ENCODE assay signal across 8 cellular contexts in the genomic region with DNA sequence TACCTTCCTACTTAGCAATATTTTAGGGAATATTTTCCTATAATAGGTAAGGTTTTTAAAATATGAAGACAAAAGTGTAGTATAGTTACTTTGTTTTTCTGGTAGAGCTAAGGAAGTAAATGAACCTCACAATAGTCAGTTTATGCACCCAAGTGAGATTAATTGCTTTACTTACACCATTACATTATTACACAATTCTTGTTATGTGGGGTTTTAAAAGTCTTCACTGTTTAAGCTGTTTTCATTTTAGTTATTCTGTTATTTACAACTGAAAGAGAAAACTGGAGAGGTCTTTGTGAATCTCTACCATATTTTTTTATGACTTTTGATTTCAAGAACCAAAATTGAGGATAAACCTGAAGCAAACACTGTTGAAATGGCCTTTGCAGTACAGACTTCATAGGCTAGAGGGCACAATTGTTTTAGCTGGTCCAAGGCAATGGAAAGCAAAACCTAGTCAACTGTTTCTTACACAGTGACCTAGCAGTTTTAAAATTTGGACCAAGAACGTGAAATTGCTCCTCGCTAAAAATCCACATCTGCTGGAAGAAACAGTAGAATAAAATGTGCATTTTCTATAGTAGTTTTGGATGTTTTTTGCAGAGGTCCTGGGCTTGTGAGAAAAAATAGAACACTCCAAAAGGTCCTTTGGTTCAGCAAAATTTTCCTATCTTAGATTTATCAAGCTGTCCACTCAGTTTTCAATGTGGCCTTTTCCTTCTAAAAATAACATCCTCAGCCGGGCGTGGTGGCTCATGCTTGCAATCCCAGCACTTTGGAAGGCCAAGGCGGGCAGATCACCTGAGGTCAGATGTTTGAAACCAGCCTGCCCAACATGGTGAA.
A peak's percentile ranks its signal among the peaks of the same experiment; 100 is the strongest.
DNase-seq lines count a peak whose midpoint lies in the region; ATAC-seq and TF ChIP-seq lines count a peak whose summit lies in the region.

No MANE protein-coding gene starts in this region.

- peak overlapping the region in 1 of 2 donors; percentile 39 for H3K27ac ChIP-seq in left lung
- peak overlapping the region; percentile 56 for H3K27ac ChIP-seq in thoracic aorta

- H3K27me3 ChIP-seq in left lung = no peaks in the 10 kb centered on the region
- H3K27me3 ChIP-seq in thoracic aorta (replicated peaks; ENCODE audit: insufficient read depth) = no peaks in the 10 kb centered on the region

- no peaks in the 10 kb centered on the region for H3K36me3 ChIP-seq in left lung
- no peaks in the 10 kb centered on the region for H3K36me3 ChIP-seq in thoracic aorta

- DNase-seq in NCI-H2171 treated with DMSO at 0.1 percent for 48 hours (lab: John Stamatoyannopoulos, UW) = peak; percentile 41
- DNase-seq in NCI-H2171 (lab: John Stamatoyannopoulos, UW) = no peak
- DNase-seq in GM20000 (ENCODE audit: low spot score) = peak; percentile 66
- peak; percentile 88 for DNase-seq in OCI-M1 (lab: John Stamatoyannopoulos, UW)
- peak; percentile 91 for DNase-seq in choroid plexus epithelial cell (ENCODE audit: low read depth)
- DNase-seq in left lung = no peak
- DNase-seq in thoracic aorta (ENCODE audit: low spot score) = no peak

- intact Hi-C loops in left lung (cut with DNase I) = no loop called here

- ATAC-seq in HG03469 (IDR thresholded peaks at IDR 0.05; ENCODE audit: unreplicated experiment) (peak; percentile 91), left lung (peak; percentile 98), thoracic aorta (ENCODE audit: insufficient number of reproducible peaks, low FRiP score, low read depth) (peak; percentile 97)

- TF ChIP-seq CTCF in GM20000 (IDR thresholded peaks at IDR 0.05; ENCODE audit: extremely low read depth, missing control alignments) (peak; percentile 66), choroid plexus epithelial cell (conservative IDR thresholded peaks at IDR 0.05; ENCODE audit: low read depth, low read length) (peak; percentile 88), left lung (IDR thresholded peaks at IDR 0.05) (peak; percentile 75 to 87), thoracic aorta (IDR thresholded peaks at IDR 0.05) (peak; percentile 77)

- peaks cover 0 to 4% of the 10 kb centered on the region in 2 donors for H3K4me1 ChIP-seq in left lung
- peaks cover 0 to 3% of the 10 kb centered on the region in 2 donors for H3K4me1 ChIP-seq in thoracic aorta (ENCODE audit: control insufficient read depth in 1 of 2, low read depth in 2 of 2)

- H3K4me3 ChIP-seq in choroid plexus epithelial cell (ENCODE audit: low read depth, low read length) (peak overlapping the region; percentile 28), left lung (no peak overlapping the region), thoracic aorta (peak overlapping the region; percentile 56)

- H3K9me3 ChIP-seq in left lung = no peaks in the 10 kb centered on the region
- no peaks in the 10 kb centered on the region for H3K9me3 ChIP-seq in thoracic aorta

Comparison
In these comparisons a context has a peak if more than half of its experiments do, and no peak if none do; other contexts are left out.
1. DNase-seq: peak in NCI-H2171 treated with DMSO at 0.1 percent for 48 hours (single experiment), GM20000 (single experiment), OCI-M1 (single experiment) and choroid plexus epithelial cell (single experiment); none in NCI-H2171 (single experiment), left lung (0 of 2) and thoracic aorta (single experiment).
2. H3K4me3 ChIP-seq: peak in choroid plexus epithelial cell (single experiment) and thoracic aorta (single experiment); none in left lung (0 of 2).
3. Peak in every context shown above with its lines, with median percentiles within 50 percentile points of each other: CTCF ChIP-seq and ATAC-seq.